Comparison of ENCODE assay signal across 8 cellular contexts in the genomic region with DNA sequence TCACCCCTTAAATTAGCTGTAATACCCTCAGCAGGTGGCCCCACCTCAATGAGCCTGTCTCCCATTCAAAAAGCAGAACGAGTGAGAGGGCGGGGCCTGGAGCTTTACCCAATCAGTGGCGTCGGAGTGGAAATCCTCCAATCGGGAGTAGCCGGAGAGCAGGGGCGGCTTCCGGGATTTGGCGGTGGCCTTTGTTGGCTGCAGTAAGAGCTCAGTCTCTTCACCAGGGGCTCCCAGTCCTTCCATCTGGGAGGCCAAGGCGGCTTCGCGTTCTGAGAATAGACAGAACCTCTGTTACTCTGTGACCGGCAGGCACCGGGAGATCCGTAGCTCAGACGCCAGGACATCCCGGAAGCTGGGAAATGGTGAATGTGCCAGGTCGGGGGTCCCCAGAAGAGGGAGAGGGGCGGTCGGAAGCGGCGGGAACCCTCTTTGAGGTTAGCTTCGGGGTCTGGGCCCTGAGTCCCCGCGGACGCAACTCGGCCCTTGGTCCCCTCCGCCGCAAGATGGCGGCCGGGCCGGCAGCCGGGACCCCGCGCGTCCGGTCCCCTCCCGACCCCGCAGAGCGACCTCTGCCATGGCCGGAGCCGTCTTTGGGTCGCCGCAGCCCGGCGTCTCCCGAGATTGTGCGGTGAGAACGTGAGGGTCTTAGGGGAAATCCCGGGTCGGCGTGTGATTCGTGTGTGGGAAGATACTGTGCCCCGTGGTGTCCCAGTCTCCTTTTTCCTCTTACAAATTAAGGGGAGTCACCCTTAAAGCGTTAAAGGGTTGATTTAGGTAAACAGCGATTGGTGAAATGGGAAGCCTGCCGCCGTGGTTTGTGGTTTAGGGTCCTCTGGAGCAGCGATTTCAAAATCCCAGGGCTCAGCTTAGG.
DNase-seq lines count a peak whose midpoint lies in the region; ATAC-seq and TF ChIP-seq lines count a peak whose summit lies in the region.

No MANE protein-coding gene starts in this region.

- peak overlapping the region; percentile 98 for H3K27ac ChIP-seq in GM23338 (ENCODE audit: low read depth)

- peak overlapping the region; percentile 100 for H3K27ac Mint-ChIP-seq in GM23338
- H3K27ac Mint-ChIP-seq in activated T-helper 2 cell treated with anti-CD3 and anti-CD28 coated beads, Interferon-gamma antibody, Interleukin-2, Interleukin-4, amounts not matched to agents 10 μg/mL and 5 μg/mL and 100 μg/mL, durations not matched to agents 14 hours and 24 hours and 36 hours: peak overlapping the region; percentile 99
- peak overlapping the region; percentile 83 to 99 (median 99) for H3K27ac Mint-ChIP-seq in naive thymus-derived CD8-positive, alpha-beta T cell
- H3K27ac Mint-ChIP-seq in stimulated activated naive B cell treated with anti-CD40 and anti-IgM and Interleukin-4, amounts not matched to agents 10 μg/mL and 1 μg/mL and 100 μg/mL, for 72 hours: peak overlapping the region; percentile 100

- no peaks in the 10 kb centered on the region; the same call in 2 of the 3 replicates for H3K9me3 Mint-ChIP-seq in GM23338
- H3K9me3 Mint-ChIP-seq in activated T-helper 2 cell treated with anti-CD3 and anti-CD28 coated beads, Interferon-gamma antibody, Interleukin-2, Interleukin-4, amounts not matched to agents 10 μg/mL and 5 μg/mL and 100 μg/mL, durations not matched to agents 14 hours and 24 hours and 36 hours: peaks cover 18% of the 10 kb centered on the region
- no peaks in the 10 kb centered on the region for H3K9me3 Mint-ChIP-seq in naive thymus-derived CD8-positive, alpha-beta T cell
- H3K9me3 Mint-ChIP-seq in stimulated activated naive B cell treated with anti-CD40 and anti-IgM and Interleukin-4, amounts not matched to agents 10 μg/mL and 1 μg/mL and 100 μg/mL, for 72 hours: peaks cover 0 to 5% of the 10 kb centered on the region in 2 donors

- peaks cover 8% of the 10 kb centered on the region; the same call in 1 of the 2 replicates for H4K20me1 ChIP-seq in GM23338 (replicated peaks; ENCODE audit: insufficient read depth)

- H2AFZ ChIP-seq in GM23338: peak overlapping the region; percentile 8; the same call in 1 of the 2 replicates

- peak; percentile 90 for ATAC-seq in GM23338
- peak; percentile 86 to 92 for ATAC-seq in naive thymus-derived CD8-positive, alpha-beta T cell
- ATAC-seq in stimulated activated naive B cell treated with anti-CD40 and anti-IgM and Interleukin-4, amounts not matched to agents 10 μg/mL and 1 μg/mL and 100 μg/mL, for 72 hours (replicated peaks): peak; percentile 93 to 95

- H3F3A ChIP-seq in GM23338 (replicated peaks; ENCODE audit: low read depth): no peaks in the 10 kb centered on the region

- no peaks in the 10 kb centered on the region for H3K36me3 ChIP-seq in GM23338 (ENCODE audit: insufficient read depth)

- H3K27me3 ChIP-seq in GM23338 (ENCODE audit: insufficient read depth): no peaks in the 10 kb centered on the region

- peaks cover 21% of the 10 kb centered on the region for H3K4me1 ChIP-seq in GM23338 (ENCODE audit: insufficient read depth)

- peak overlapping the region; percentile 99 for H3K4me3 Mint-ChIP-seq in GM23338
- H3K4me3 Mint-ChIP-seq in activated T-helper 2 cell treated with anti-CD3 and anti-CD28 coated beads, Interferon-gamma antibody, Interleukin-2, Interleukin-4, amounts not matched to agents 10 μg/mL and 5 μg/mL and 100 μg/mL, durations not matched to agents 14 hours and 24 hours and 36 hours (ENCODE audit: low read depth): peak overlapping the region; percentile 98
- peak overlapping the region; percentile 98 to 100 (median 99) for H3K4me3 Mint-ChIP-seq in naive thymus-derived CD8-positive, alpha-beta T cell
- peak overlapping the region; percentile 99 to 100 for H3K4me3 Mint-ChIP-seq in stimulated activated naive B cell treated with anti-CD40 and anti-IgM and Interleukin-4, amounts not matched to agents 10 μg/mL and 1 μg/mL and 100 μg/mL, for 72 hours

- DNase-seq in EH (ENCODE audit: low read depth) (peak; percentile 94), GM23338 (ENCODE audit: low spot score) (peak; percentile 98), Kasumi-1 (lab: John Stamatoyannopoulos, UW) (peak; percentile 100), RPMI8226 (peak; percentile 97), fibroblast of peridontal ligament (ENCODE audit: extremely low read depth) (peak; percentile 91)
- peak; percentile 87 for DNase-seq in activated T-helper 2 cell treated with anti-CD3 and anti-CD28 coated beads, Interferon-gamma antibody, Interleukin-2, Interleukin-4, amounts not matched to agents 10 μg/mL and 5 μg/mL and 100 μg/mL, durations not matched to agents 14 hours and 24 hours and 36 hours (ENCODE audit: low spot score)
- peak; percentile 76 to 95 (median 90) for DNase-seq in naive thymus-derived CD8-positive, alpha-beta T cell
- DNase-seq in stimulated activated naive B cell treated with anti-CD40 and anti-IgM and Interleukin-4, amounts not matched to agents 10 μg/mL and 1 μg/mL and 100 μg/mL, for 72 hours: peak; percentile 90

- peak overlapping the region; percentile 84 for H3K4me2 ChIP-seq in GM23338

- H3K4me3 ChIP-seq in GM23338: peak overlapping the region; percentile 89

- TF ChIP-seq CTCF in GM23338 (conservative IDR thresholded peaks at IDR 0.05; ENCODE audit: low read depth in 2 of 2): no peak

- H3K9me2 ChIP-seq in GM23338 (ENCODE audit: insufficient read depth): no peaks in the 10 kb centered on the region

- peaks cover 42% of the 10 kb centered on the region for H3K36me3 Mint-ChIP-seq in GM23338 (ENCODE audit: low read depth)
- peaks cover 57% of the 10 kb centered on the region for H3K36me3 Mint-ChIP-seq in activated T-helper 2 cell treated with anti-CD3 and anti-CD28 coated beads, Interferon-gamma antibody, Interleukin-2, Interleukin-4, amounts not matched to agents 10 μg/mL and 5 μg/mL and 100 μg/mL, durations not matched to agents 14 hours and 24 hours and 36 hours (ENCODE audit: low read depth)
- peaks cover 0 to 21% (median 14%) of the 10 kb centered on the region in 3 donors for H3K36me3 Mint-ChIP-seq in naive thymus-derived CD8-positive, alpha-beta T cell
- peaks cover 34 to 51% of the 10 kb centered on the region in 2 donors for H3K36me3 Mint-ChIP-seq in stimulated activated naive B cell treated with anti-CD40 and anti-IgM and Interleukin-4, amounts not matched to agents 10 μg/mL and 1 μg/mL and 100 μg/mL, for 72 hours

- peaks cover 26% of the 10 kb centered on the region for H3K4me1 Mint-ChIP-seq in GM23338
- peaks cover 31% of the 10 kb centered on the region for H3K4me1 Mint-ChIP-seq in activated T-helper 2 cell treated with anti-CD3 and anti-CD28 coated beads, Interferon-gamma antibody, Interleukin-2, Interleukin-4, amounts not matched to agents 10 μg/mL and 5 μg/mL and 100 μg/mL, durations not matched to agents 14 hours and 24 hours and 36 hours (ENCODE audit: low read depth)
- peaks cover 43 to 79% (median 67%) of the 10 kb centered on the region in 4 donors for H3K4me1 Mint-ChIP-seq in naive thymus-derived CD8-positive, alpha-beta T cell
- H3K4me1 Mint-ChIP-seq in stimulated activated naive B cell treated with anti-CD40 and anti-IgM and Interleukin-4, amounts not matched to agents 10 μg/mL and 1 μg/mL and 100 μg/mL, for 72 hours: peaks cover 29 to 43% of the 10 kb centered on the region in 2 donors

- H3K79me2 ChIP-seq in GM23338 (replicated peaks; ENCODE audit: insufficient read depth): peaks cover 42% of the 10 kb centered on the region

- peaks cover 17% of the 10 kb centered on the region for H3K27me3 Mint-ChIP-seq in GM23338 (ENCODE audit: insufficient read depth, low read depth, poor library complexity)
- H3K27me3 Mint-ChIP-seq in activated T-helper 2 cell treated with anti-CD3 and anti-CD28 coated beads, Interferon-gamma antibody, Interleukin-2, Interleukin-4, amounts not matched to agents 10 μg/mL and 5 μg/mL and 100 μg/mL, durations not matched to agents 14 hours and 24 hours and 36 hours (ENCODE audit: low read depth): no peaks in the 10 kb centered on the region
- no peaks in the 10 kb centered on the region for H3K27me3 Mint-ChIP-seq in naive thymus-derived CD8-positive, alpha-beta T cell
- H3K27me3 Mint-ChIP-seq in stimulated activated naive B cell treated with anti-CD40 and anti-IgM and Interleukin-4, amounts not matched to agents 10 μg/mL and 1 μg/mL and 100 μg/mL, for 72 hours: no peaks in the 10 kb centered on the region

- POLR2A ChIA-PET in naive thymus-derived CD8-positive, alpha-beta T cell (lab: Charles Lee): interaction anchor here (0.7 to 2.8 kb wide), 10 partner anchors 9 to 254 kb away, joined by 3 to 26 read pairs (median 5); a partner anchor contains a TSS

- intact Hi-C loops in activated T-helper 2 cell treated with anti-CD3 and anti-CD28 coated beads, Interferon-gamma antibody, Interleukin-2, Interleukin-4, amounts not matched to agents 10 μg/mL and 5 μg/mL and 100 μg/mL, durations not matched to agents 14 hours and 24 hours and 36 hours (cut with micrococcal nuclease): loop anchor here (1.0 to 2.0 kb wide), 5 partner anchors 13 to 255 kb away; a partner anchor contains a TSS

TF ChIP-seq in GM23338, 12 proteins besides CTCF, POLR2A, EP300 and RAD21 (continues in another document):
- TF ChIP-seq ZNF114 (CRISPR knock-in tag; IDR thresholded peaks at IDR 0.05) (no peak), EZH2 (IDR thresholded peaks at IDR 0.05; ENCODE audit: low read depth, unreplicated experiment) (no peak)

Comparison
In these comparisons a context has a peak if more than half of its experiments do, and no peak if none do; other contexts are left out.
1. Peak in every context shown above with its lines: DNase-seq, ATAC-seq, H3K4me3 ChIP-seq and H3K27ac ChIP-seq.